Comparison of ENCODE assay signal across 14 cellular contexts in the genomic region with DNA sequence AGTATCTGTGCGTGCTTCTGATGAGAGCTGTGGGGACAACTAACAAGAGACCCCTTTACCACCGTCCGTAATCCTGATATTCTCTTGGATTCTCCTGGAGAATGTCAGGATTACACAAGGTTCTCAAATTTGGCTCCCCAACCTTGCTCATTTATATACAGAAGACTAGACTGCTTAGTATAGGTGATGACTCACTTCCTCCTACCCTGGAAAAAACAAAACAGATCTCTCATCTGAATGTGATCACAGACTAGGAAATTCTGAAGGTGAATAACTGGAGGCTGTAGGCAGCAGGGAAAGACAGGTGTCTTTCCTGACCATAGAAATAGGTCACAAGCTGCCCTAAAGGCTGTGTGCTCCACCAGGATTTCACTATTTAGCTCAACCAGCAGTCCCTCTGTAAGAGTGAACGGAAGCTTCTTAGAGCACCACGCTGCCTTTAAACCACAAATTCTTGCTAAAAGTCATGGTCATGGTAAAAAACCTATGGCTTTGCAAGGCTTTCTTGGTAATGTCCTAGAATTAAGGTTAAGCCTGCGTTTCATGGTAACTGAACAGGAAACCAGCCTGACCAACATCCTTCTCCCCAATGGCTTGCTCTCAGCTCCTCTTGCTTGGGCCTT. TPM values are rescaled to one million over a fixed set of nuclear protein-coding genes. Genes with fewer than 3 reads are reported as not detected.
"Had no signal": no experiment of that assay in that cellular context is flagged by ENCODE, and none has a peak within 500 bp of the region (broad histone marks: within the 10 kb centered on the region; RNA-seq: fewer than 3 reads in every experiment).

No MANE protein-coding gene starts in this region.

RNA-seq across cellular contexts. Expression of gene NUTM1, which starts 54.6 kb away (rescaled TPM):
- total RNA-seq: aorta, hepatocyte, left lung, lung, mesenteric fat pad, mucosa of gallbladder, omental fat pad, renal cortical epithelial cell, sciatic nerve, upper lobe of right lung had no signal
- polyA plus RNA-seq: adipose tissue, aorta, esophagus, hepatocyte, immature natural killer cell, SK-N-SH had no signal
